Comparison of ENCODE assay signal across 25 cellular contexts in genomic region chr3:29463306-29463705, GRCh38.
"Had no signal": no experiment of that assay in that cellular context is flagged by ENCODE, and none has a peak within 500 bp of the region (broad histone marks: within the 10 kb centered on the region; RNA-seq: fewer than 3 reads in every experiment).

No MANE protein-coding gene starts in this region.

- H3K27ac Mint-ChIP-seq: dendritic cell treated with granulocyte-macrophage colony-stimulating factor and Interleukin-4, amounts not matched to agents 40 ng/mL and 50 ng/mL, for 4 days; endodermal cell; immature natural killer cell; naive thymus-derived CD8-positive, alpha-beta T cell; nephron progenitor cell; progenitor cell of endocrine pancreas; stimulated activated effector memory CD8-positive, alpha-beta T cell treated with anti-CD3 and anti-CD28 coated beads, Interleukin-12 subunit alpha, Interleukin-12 subunit beta, amount 100 ng/mL, for 72 hours had no signal

- H3K9ac ChIP-seq: parathyroid adenoma had no signal

- H3K27me3 ChIP-seq: colonic mucosa, esophagus muscularis mucosa, right atrium auricular region, stomach, thyroid gland, vagina had no signal

- H3K27ac ChIP-seq: colonic mucosa, esophagus muscularis mucosa, parathyroid adenoma, right atrium auricular region, stomach, thyroid gland, vagina had no signal

- H3K27me3 Mint-ChIP-seq: dendritic cell treated with granulocyte-macrophage colony-stimulating factor and Interleukin-4, amounts not matched to agents 40 ng/mL and 50 ng/mL, for 4 days; progenitor cell of endocrine pancreas had no signal

- H3K4me1 ChIP-seq: colonic mucosa, parathyroid adenoma, right atrium auricular region had no signal

- H3K4me1 Mint-ChIP-seq: immature natural killer cell; naive thymus-derived CD8-positive, alpha-beta T cell; nephron progenitor cell; stimulated activated effector memory CD8-positive, alpha-beta T cell treated with anti-CD3 and anti-CD28 coated beads, Interleukin-12 subunit alpha, Interleukin-12 subunit beta, amount 100 ng/mL, for 72 hours had no signal

- ATAC-seq: left lobe of liver; naive thymus-derived CD8-positive, alpha-beta T cell; sciatic nerve; stimulated activated effector memory CD8-positive, alpha-beta T cell treated with anti-CD3 and anti-CD28 coated beads, Interleukin-12 subunit alpha, Interleukin-12 subunit beta, amount 100 ng/mL, for 72 hours had no signal

- H3K36me3 Mint-ChIP-seq: immature natural killer cell; naive thymus-derived CD8-positive, alpha-beta T cell; stimulated activated effector memory CD8-positive, alpha-beta T cell treated with anti-CD3 and anti-CD28 coated beads, Interleukin-12 subunit alpha, Interleukin-12 subunit beta, amount 100 ng/mL, for 72 hours had no signal

- H3K9me3 ChIP-seq: colonic mucosa, esophagus muscularis mucosa, right atrium auricular region, stomach, thyroid gland, vagina had no signal

- H3K4me3 Mint-ChIP-seq: dendritic cell treated with granulocyte-macrophage colony-stimulating factor and Interleukin-4, amounts not matched to agents 40 ng/mL and 50 ng/mL, for 4 days; endodermal cell; immature natural killer cell; naive thymus-derived CD8-positive, alpha-beta T cell; nephron progenitor cell; stimulated activated effector memory CD8-positive, alpha-beta T cell treated with anti-CD3 and anti-CD28 coated beads, Interleukin-12 subunit alpha, Interleukin-12 subunit beta, amount 100 ng/mL, for 72 hours had no signal

- H3K9me3 Mint-ChIP-seq: dendritic cell treated with granulocyte-macrophage colony-stimulating factor and Interleukin-4, amounts not matched to agents 40 ng/mL and 50 ng/mL, for 4 days; endodermal cell; naive thymus-derived CD8-positive, alpha-beta T cell; nephron progenitor cell had no signal

- H2AFZ ChIP-seq: parathyroid adenoma had no signal

- H3K4me3 ChIP-seq: colonic mucosa, esophagus muscularis mucosa, lung, right atrium auricular region, stomach, thyroid gland, vagina had no signal

- H3K79me2 ChIP-seq: parathyroid adenoma had no signal

- H3K36me3 ChIP-seq: colonic mucosa, esophagus muscularis mucosa, right atrium auricular region, stomach, thyroid gland, vagina had no signal

- DNase-seq: colonic mucosa; effector CD8-positive, alpha-beta T cell; endodermal cell; hypothalamus; immature natural killer cell; mesendoderm; naive thymus-derived CD8-positive, alpha-beta T cell; nephron progenitor cell; occipital lobe; stimulated activated CD4-positive, alpha-beta T cell treated with anti-CD3 and anti-CD28 coated beads, Interleukin-2, amount 100 ng/mL, for 24 hours; stimulated activated CD4-positive, alpha-beta T cell treated with anti-CD3 and anti-CD28 coated beads, Interleukin-4, amount 100 ng/mL, for 24 hours; stimulated activated naive CD4-positive, alpha-beta T cell treated with Interleukin-2 at 50 U/mL for 16 hours; stomach; thyroid gland; trophoblast cell had no signal
